1 cellular context compared by ENCODE assay signal in the genomic region with DNA sequence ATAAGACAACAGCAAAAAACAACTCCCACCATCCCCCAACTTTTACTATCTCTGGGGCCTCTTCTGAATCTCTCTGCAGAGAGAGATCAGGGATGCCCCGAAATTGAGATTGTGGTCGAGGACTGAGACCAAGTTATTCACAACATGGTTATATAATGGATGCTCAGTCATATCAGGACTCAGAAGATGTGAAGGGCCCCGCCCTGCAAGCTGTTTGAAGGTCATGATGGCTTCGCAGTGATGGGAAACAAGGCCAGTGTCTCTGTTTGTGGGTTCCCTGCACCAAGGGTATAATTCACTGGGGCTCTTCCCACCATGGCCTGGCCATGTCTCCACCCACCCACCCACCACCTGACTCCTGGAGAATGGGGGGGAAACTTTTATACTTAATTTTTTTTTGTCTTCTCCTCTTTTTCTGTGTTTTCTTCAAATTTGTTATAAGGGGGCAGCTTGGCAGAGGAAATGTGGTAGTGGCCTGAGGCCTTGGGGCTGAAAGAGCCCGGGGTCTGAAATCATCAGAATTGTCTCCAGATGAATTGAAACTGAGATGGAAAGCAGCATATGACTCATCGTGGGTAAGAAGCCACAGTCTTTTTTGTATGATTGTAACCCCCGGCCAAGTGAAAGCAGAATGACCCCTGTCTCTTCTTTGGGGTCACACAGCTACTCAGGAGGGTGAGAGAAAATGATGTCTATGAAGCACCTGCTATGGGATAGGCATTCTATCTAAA.
TF ChIP-seq lines count a peak whose summit lies in the region.

No MANE protein-coding gene starts in this region.

TF ChIP-seq in GM12878, 131 proteins besides CTCF, POLR2A, EP300 and RAD21 (continued from another document and continues in another):
- TF ChIP-seq, protein P1, sequence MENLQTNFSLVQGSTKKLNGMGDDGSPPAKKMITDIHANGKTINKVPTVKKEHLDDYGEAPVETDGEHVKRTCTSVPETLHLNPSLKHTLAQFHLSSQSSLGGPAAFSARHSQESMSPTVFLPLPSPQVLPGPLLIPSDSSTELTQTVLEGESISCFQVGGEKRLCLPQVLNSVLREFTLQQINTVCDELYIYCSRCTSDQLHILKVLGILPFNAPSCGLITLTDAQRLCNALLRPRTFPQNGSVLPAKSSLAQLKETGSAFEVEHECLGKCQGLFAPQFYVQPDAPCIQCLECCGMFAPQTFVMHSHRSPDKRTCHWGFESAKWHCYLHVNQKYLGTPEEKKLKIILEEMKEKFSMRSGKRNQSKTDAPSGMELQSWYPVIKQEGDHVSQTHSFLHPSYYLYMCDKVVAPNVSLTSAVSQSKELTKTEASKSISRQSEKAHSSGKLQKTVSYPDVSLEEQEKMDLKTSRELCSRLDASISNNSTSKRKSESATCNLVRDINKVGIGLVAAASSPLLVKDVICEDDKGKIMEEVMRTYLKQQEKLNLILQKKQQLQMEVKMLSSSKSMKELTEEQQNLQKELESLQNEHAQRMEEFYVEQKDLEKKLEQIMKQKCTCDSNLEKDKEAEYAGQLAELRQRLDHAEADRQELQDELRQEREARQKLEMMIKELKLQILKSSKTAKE (IDR thresholded peaks at IDR 0.05; ENCODE audit: low read depth, poor library complexity, severe bottlenecking), result peak; percentile 70
- TF ChIP-seq SMAD5 (IDR thresholded peaks at IDR 0.05; ENCODE audit: low read depth) (no peak), CBX3 (IDR thresholded peaks at IDR 0.05; ENCODE audit: borderline replicate concordance, low read depth) (no peak), SMAD1 (IDR thresholded peaks at IDR 0.05; ENCODE audit: low read depth, partially characterized antibody) (no peak), ZSCAN29 (IDR thresholded peaks at IDR 0.05) (no peak), HDGF (IDR thresholded peaks at IDR 0.05) (no peak), GATAD2B (conservative IDR thresholded peaks at IDR 0.05; ENCODE audit: low read depth) (no peak), LARP7 (IDR thresholded peaks at IDR 0.05) (no peak), ZZZ3 (IDR thresholded peaks at IDR 0.05; ENCODE audit: control insufficient read depth, insufficient read length, low read depth) (no peak), CREM (IDR thresholded peaks at IDR 0.05; ENCODE audit: low read depth) (peak; percentile 76), MTA3 (IDR thresholded peaks at IDR 0.05; ENCODE audit: borderline replicate concordance, low read length) (peak; percentile 87), CHD2 (IDR thresholded peaks at IDR 0.05; ENCODE audit: borderline replicate concordance, low read depth, low read length) (no peak), ZNF384 (IDR thresholded peaks at IDR 0.05; ENCODE audit: borderline replicate concordance, low read depth, low read length) (no peak), TAF1 (IDR thresholded peaks at IDR 0.05; ENCODE audit: borderline replicate concordance, low read depth, low read length) (0 out of 2 replicates have a peak, but pooled peaks have one; percentile 23), NBN (IDR thresholded peaks at IDR 0.05) (0 out of 2 replicates have a peak, but pooled peaks have one; percentile 57), ZNF622 (IDR thresholded peaks at IDR 0.05) (no peak), RELA (IDR thresholded peaks at IDR 0.05; ENCODE audit: borderline replicate concordance, partially characterized antibody) (no peak), NR2C1 (IDR thresholded peaks at IDR 0.05) (0 out of 2 replicates have a peak, but pooled peaks have one; percentile 38)
- TF ChIP-seq, protein P2, sequence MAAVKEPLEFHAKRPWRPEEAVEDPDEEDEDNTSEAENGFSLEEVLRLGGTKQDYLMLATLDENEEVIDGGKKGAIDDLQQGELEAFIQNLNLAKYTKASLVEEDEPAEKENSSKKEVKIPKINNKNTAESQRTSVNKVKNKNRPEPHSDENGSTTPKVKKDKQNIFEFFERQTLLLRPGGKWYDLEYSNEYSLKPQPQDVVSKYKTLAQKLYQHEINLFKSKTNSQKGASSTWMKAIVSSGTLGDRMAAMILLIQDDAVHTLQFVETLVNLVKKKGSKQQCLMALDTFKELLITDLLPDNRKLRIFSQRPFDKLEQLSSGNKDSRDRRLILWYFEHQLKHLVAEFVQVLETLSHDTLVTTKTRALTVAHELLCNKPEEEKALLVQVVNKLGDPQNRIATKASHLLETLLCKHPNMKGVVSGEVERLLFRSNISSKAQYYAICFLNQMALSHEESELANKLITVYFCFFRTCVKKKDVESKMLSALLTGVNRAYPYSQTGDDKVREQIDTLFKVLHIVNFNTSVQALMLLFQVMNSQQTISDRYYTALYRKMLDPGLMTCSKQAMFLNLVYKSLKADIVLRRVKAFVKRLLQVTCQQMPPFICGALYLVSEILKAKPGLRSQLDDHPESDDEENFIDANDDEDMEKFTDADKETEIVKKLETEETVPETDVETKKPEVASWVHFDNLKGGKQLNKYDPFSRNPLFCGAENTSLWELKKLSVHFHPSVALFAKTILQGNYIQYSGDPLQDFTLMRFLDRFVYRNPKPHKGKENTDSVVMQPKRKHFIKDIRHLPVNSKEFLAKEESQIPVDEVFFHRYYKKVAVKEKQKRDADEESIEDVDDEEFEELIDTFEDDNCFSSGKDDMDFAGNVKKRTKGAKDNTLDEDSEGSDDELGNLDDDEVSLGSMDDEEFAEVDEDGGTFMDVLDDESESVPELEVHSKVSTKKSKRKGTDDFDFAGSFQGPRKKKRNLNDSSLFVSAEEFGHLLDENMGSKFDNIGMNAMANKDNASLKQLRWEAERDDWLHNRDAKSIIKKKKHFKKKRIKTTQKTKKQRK (IDR thresholded peaks at IDR 0.05; ENCODE audit: low read depth, low read length), result no peak
- TF ChIP-seq, protein P3, sequence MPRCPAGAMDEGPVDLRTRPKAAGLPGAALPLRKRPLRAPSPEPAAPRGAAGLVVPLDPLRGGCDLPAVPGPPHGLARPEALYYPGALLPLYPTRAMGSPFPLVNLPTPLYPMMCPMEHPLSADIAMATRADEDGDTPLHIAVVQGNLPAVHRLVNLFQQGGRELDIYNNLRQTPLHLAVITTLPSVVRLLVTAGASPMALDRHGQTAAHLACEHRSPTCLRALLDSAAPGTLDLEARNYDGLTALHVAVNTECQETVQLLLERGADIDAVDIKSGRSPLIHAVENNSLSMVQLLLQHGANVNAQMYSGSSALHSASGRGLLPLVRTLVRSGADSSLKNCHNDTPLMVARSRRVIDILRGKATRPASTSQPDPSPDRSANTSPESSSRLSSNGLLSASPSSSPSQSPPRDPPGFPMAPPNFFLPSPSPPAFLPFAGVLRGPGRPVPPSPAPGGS (IDR thresholded peaks at IDR 0.05; ENCODE audit: borderline replicate concordance, insufficient read depth, low read depth, low read length, poor library complexity, severe bottlenecking), result no peak
- TF ChIP-seq, protein P4, sequence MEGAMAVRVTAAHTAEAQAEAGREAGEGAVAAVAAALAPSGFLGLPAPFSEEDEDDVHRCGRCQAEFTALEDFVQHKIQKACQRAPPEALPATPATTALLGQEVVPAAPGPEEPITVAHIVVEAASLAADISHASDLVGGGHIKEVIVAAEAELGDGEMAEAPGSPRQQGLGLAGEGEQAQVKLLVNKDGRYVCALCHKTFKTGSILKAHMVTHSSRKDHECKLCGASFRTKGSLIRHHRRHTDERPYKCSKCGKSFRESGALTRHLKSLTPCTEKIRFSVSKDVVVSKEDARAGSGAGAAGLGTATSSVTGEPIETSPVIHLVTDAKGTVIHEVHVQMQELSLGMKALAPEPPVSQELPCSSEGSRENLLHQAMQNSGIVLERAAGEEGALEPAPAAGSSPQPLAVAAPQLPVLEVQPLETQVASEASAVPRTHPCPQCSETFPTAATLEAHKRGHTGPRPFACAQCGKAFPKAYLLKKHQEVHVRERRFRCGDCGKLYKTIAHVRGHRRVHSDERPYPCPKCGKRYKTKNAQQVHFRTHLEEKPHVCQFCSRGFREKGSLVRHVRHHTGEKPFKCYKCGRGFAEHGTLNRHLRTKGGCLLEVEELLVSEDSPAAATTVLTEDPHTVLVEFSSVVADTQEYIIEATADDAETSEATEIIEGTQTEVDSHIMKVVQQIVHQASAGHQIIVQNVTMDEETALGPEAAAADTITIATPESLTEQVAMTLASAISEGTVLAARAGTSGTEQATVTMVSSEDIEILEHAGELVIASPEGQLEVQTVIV (IDR thresholded peaks at IDR 0.05; ENCODE audit: borderline replicate concordance, partially characterized antibody), result no peak
- TF ChIP-seq, protein P5, sequence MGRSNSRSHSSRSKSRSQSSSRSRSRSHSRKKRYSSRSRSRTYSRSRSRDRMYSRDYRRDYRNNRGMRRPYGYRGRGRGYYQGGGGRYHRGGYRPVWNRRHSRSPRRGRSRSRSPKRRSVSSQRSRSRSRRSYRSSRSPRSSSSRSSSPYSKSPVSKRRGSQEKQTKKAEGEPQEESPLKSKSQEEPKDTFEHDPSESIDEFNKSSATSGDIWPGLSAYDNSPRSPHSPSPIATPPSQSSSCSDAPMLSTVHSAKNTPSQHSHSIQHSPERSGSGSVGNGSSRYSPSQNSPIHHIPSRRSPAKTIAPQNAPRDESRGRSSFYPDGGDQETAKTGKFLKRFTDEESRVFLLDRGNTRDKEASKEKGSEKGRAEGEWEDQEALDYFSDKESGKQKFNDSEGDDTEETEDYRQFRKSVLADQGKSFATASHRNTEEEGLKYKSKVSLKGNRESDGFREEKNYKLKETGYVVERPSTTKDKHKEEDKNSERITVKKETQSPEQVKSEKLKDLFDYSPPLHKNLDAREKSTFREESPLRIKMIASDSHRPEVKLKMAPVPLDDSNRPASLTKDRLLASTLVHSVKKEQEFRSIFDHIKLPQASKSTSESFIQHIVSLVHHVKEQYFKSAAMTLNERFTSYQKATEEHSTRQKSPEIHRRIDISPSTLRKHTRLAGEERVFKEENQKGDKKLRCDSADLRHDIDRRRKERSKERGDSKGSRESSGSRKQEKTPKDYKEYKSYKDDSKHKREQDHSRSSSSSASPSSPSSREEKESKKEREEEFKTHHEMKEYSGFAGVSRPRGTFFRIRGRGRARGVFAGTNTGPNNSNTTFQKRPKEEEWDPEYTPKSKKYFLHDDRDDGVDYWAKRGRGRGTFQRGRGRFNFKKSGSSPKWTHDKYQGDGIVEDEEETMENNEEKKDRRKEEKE (IDR thresholded peaks at IDR 0.05), result no peak
- TF ChIP-seq, protein P6, sequence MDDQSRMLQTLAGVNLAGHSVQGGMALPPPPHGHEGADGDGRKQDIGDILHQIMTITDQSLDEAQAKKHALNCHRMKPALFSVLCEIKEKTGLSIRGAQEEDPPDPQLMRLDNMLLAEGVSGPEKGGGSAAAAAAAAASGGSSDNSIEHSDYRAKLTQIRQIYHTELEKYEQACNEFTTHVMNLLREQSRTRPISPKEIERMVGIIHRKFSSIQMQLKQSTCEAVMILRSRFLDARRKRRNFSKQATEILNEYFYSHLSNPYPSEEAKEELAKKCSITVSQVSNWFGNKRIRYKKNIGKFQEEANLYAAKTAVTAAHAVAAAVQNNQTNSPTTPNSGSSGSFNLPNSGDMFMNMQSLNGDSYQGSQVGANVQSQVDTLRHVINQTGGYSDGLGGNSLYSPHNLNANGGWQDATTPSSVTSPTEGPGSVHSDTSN (IDR thresholded peaks at IDR 0.05; ENCODE audit: insufficient replicate concordance, low read depth, low read length), result no peak
- TF ChIP-seq, protein P7, sequence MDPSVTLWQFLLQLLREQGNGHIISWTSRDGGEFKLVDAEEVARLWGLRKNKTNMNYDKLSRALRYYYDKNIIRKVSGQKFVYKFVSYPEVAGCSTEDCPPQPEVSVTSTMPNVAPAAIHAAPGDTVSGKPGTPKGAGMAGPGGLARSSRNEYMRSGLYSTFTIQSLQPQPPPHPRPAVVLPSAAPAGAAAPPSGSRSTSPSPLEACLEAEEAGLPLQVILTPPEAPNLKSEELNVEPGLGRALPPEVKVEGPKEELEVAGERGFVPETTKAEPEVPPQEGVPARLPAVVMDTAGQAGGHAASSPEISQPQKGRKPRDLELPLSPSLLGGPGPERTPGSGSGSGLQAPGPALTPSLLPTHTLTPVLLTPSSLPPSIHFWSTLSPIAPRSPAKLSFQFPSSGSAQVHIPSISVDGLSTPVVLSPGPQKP (IDR thresholded peaks at IDR 0.05; ENCODE audit: low read depth, low read length), result no peak
- TF ChIP-seq, protein P8, sequence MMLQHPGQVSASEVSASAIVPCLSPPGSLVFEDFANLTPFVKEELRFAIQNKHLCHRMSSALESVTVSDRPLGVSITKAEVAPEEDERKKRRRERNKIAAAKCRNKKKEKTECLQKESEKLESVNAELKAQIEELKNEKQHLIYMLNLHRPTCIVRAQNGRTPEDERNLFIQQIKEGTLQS (IDR thresholded peaks at IDR 0.05; ENCODE audit: borderline replicate concordance, extremely low read depth, low read depth, low read length), result no peak
- TF ChIP-seq, protein P9, sequence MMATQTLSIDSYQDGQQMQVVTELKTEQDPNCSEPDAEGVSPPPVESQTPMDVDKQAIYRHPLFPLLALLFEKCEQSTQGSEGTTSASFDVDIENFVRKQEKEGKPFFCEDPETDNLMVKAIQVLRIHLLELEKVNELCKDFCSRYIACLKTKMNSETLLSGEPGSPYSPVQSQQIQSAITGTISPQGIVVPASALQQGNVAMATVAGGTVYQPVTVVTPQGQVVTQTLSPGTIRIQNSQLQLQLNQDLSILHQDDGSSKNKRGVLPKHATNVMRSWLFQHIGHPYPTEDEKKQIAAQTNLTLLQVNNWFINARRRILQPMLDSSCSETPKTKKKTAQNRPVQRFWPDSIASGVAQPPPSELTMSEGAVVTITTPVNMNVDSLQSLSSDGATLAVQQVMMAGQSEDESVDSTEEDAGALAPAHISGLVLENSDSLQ (IDR thresholded peaks at IDR 0.05), result no peak; the same call in 1 of the 2 replicates
- TF ChIP-seq, protein P10, sequence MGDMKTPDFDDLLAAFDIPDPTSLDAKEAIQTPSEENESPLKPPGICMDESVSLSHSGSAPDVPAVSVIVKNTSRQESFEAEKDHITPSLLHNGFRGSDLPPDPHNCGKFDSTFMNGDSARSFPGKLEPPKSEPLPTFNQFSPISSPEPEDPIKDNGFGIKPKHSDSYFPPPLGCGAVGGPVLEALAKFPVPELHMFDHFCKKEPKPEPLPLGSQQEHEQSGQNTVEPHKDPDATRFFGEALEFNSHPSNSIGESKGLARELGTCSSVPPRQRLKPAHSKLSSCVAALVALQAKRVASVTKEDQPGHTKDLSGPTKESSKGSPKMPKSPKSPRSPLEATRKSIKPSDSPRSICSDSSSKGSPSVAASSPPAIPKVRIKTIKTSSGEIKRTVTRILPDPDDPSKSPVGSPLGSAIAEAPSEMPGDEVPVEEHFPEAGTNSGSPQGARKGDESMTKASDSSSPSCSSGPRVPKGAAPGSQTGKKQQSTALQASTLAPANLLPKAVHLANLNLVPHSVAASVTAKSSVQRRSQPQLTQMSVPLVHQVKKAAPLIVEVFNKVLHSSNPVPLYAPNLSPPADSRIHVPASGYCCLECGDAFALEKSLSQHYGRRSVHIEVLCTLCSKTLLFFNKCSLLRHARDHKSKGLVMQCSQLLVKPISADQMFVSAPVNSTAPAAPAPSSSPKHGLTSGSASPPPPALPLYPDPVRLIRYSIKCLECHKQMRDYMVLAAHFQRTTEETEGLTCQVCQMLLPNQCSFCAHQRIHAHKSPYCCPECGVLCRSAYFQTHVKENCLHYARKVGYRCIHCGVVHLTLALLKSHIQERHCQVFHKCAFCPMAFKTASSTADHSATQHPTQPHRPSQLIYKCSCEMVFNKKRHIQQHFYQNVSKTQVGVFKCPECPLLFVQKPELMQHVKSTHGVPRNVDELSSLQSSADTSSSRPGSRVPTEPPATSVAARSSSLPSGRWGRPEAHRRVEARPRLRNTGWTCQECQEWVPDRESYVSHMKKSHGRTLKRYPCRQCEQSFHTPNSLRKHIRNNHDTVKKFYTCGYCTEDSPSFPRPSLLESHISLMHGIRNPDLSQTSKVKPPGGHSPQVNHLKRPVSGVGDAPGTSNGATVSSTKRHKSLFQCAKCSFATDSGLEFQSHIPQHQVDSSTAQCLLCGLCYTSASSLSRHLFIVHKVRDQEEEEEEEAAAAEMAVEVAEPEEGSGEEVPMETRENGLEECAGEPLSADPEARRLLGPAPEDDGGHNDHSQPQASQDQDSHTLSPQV (IDR thresholded peaks at IDR 0.05), result no peak
- TF ChIP-seq, protein P11, sequence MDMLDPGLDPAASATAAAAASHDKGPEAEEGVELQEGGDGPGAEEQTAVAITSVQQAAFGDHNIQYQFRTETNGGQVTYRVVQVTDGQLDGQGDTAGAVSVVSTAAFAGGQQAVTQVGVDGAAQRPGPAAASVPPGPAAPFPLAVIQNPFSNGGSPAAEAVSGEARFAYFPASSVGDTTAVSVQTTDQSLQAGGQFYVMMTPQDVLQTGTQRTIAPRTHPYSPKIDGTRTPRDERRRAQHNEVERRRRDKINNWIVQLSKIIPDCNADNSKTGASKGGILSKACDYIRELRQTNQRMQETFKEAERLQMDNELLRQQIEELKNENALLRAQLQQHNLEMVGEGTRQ (IDR thresholded peaks at IDR 0.05; ENCODE audit: borderline replicate concordance, low read depth, low read length), result no peak
